In genomic region chr2:161418715-161419337, GRCh38 we compare ENCODE assay signal across 8 cellular contexts. TPM values are rescaled to one million over a fixed set of nuclear protein-coding genes. Genes with fewer than 3 reads are reported as not detected.
DNase-seq lines count a peak whose midpoint lies in the region; ATAC-seq and TF ChIP-seq lines count a peak whose summit lies in the region.

No MANE protein-coding gene starts in this region.

- intact Hi-C loops in body of pancreas (cut with DNase I) = no loop called here

- H3K27me3 ChIP-seq in RWPE2 (ENCODE audit: insufficient read depth, poor library complexity, severe bottlenecking) = peaks cover 97% of the 10 kb centered on the region
- peaks cover 0 to 48% of the 10 kb centered on the region in 2 donors for H3K27me3 ChIP-seq in body of pancreas

- ATAC-seq in RWPE2 (ENCODE audit: low read depth) (0 out of 3 replicates have a peak, but pooled peaks have one; percentile 11), body of pancreas (no peak)
- no peak for ATAC-seq in stimulated activated naive B cell treated with anti-CD40 and anti-IgM and Interleukin-4, amounts not matched to agents 10 μg/mL and 1 μg/mL and 100 μg/mL, for 72 hours (replicated peaks)

- peaks cover 79 to 91% of the 10 kb centered on the region in 2 donors for H3K27me3 Mint-ChIP-seq in stimulated activated naive B cell treated with anti-CD40 and anti-IgM and Interleukin-4, amounts not matched to agents 10 μg/mL and 1 μg/mL and 100 μg/mL, for 72 hours

- peaks cover 0 to 5% of the 10 kb centered on the region in 2 donors for H3K36me3 Mint-ChIP-seq in stimulated activated naive B cell treated with anti-CD40 and anti-IgM and Interleukin-4, amounts not matched to agents 10 μg/mL and 1 μg/mL and 100 μg/mL, for 72 hours

- peak; percentile 23 for DNase-seq in activated T-cell treated with anti-CD3 and anti-CD28 coated beads, Interleukin-2, amount 50 U/mL, for 1 hour
- DNase-seq in activated T-cell treated with anti-CD3 and anti-CD28 coated beads for 4 hours = no peak
- DNase-seq in RWPE2 (ENCODE audit: low spot score) = no peak
- peak; percentile 20 to 34 for DNase-seq in erythroblast (lab: John Stamatoyannopoulos, UW)
- no peak for DNase-seq in stimulated activated naive B cell treated with anti-CD40 and anti-IgM and Interleukin-4, amounts not matched to agents 10 μg/mL and 1 μg/mL and 100 μg/mL, for 72 hours
- DNase-seq in HCEC 1CT = no peak
- DNase-seq in body of pancreas = no peak
- DNase-seq in hepatic stellate cell (ENCODE audit: low spot score) = no peak

- no peak for TF ChIP-seq CTCF in RWPE2 (IDR thresholded peaks at IDR 0.05; ENCODE audit: poor library complexity, severe bottlenecking)
- TF ChIP-seq CTCF in body of pancreas (IDR thresholded peaks at IDR 0.05) = no peak

- H3K27ac ChIP-seq in RWPE2 (ENCODE audit: poor library complexity, severe bottlenecking) = no peak overlapping the region
- H3K27ac ChIP-seq in body of pancreas = no peak overlapping the region

- TF ChIP-seq POLR2A in erythroblast (IDR thresholded peaks at IDR 0.05; ENCODE audit: low read length) = no peak
- no peak for TF ChIP-seq POLR2A in body of pancreas (IDR thresholded peaks at IDR 0.05)

- H3K4me3 ChIP-seq in RWPE2 (ENCODE audit: severe bottlenecking) = no peak overlapping the region
- no peak overlapping the region for H3K4me3 ChIP-seq in body of pancreas

- H3K4me3 Mint-ChIP-seq in stimulated activated naive B cell treated with anti-CD40 and anti-IgM and Interleukin-4, amounts not matched to agents 10 μg/mL and 1 μg/mL and 100 μg/mL, for 72 hours = peak overlapping the region; percentile 77

- H3K36me3 ChIP-seq in RWPE2 (ENCODE audit: low read depth) (no peaks in the 10 kb centered on the region), body of pancreas (replicated peaks in 1 of 2; ENCODE audit: insufficient read depth in 1 of 2, low read depth in 2 of 2) (no peaks in the 10 kb centered on the region)

- no peaks in the 10 kb centered on the region for H3K9me3 Mint-ChIP-seq in stimulated activated naive B cell treated with anti-CD40 and anti-IgM and Interleukin-4, amounts not matched to agents 10 μg/mL and 1 μg/mL and 100 μg/mL, for 72 hours

- H3K4me1 Mint-ChIP-seq in stimulated activated naive B cell treated with anti-CD40 and anti-IgM and Interleukin-4, amounts not matched to agents 10 μg/mL and 1 μg/mL and 100 μg/mL, for 72 hours = peaks cover 40 to 55% of the 10 kb centered on the region in 2 donors

- 5 to 9% methylated on average over 21 to 48 of the region's 48 CpGs for WGBS in body of pancreas, 2 donors

- H3K9me3 ChIP-seq in RWPE2 (ENCODE audit: severe bottlenecking) = no peaks in the 10 kb centered on the region
- no peaks in the 10 kb centered on the region for H3K9me3 ChIP-seq in body of pancreas

- H3K4me1 ChIP-seq in RWPE2 (ENCODE audit: insufficient read depth, poor library complexity, severe bottlenecking) (no peaks in the 10 kb centered on the region), body of pancreas (peaks cover 54% of the 10 kb centered on the region)

- peak overlapping the region; percentile 59 for H3K27ac Mint-ChIP-seq in stimulated activated naive B cell treated with anti-CD40 and anti-IgM and Interleukin-4, amounts not matched to agents 10 μg/mL and 1 μg/mL and 100 μg/mL, for 72 hours

RNA-seq across cellular contexts. Expression of gene TBR1, which starts 2.7 kb away (rescaled TPM):
- not detected for total RNA-seq in body of pancreas

Comparison
In these comparisons a context has a peak if more than half of its experiments do, and no peak if none do; other contexts are left out.
1. DNase-seq: peak in activated T-cell treated with anti-CD3 and anti-CD28 coated beads, Interleukin-2, amount 50 U/mL, for 1 hour (single experiment) and erythroblast (2 of 2); none in activated T-cell treated with anti-CD3 and anti-CD28 coated beads for 4 hours (single experiment), RWPE2 (single experiment), stimulated activated naive B cell treated with anti-CD40 and anti-IgM and Interleukin-4, amounts not matched to agents 10 μg/mL and 1 μg/mL and 100 μg/mL, for 72 hours (single experiment), HCEC 1CT (single experiment), body of pancreas (0 of 4) and hepatic stellate cell (single experiment).